In the genomic region with DNA sequence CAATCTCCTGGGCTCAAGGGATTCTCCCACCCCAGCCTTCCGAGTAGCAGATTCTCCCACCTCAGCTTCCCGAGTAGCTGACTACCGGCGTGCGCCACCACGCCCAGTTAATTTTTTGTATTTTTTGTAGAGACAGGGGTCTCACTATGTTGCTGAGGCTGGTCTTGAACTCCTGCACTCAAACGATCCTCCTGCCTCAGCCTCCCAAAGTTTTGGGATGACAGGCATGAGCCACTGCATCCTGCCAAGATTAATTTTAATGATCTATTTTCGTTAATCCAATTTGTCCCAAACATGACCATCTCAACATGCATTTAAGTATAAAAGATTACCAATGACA, we compare ENCODE assay signal across 1 cellular context.
TF ChIP-seq lines count a peak whose summit lies in the region.

No MANE protein-coding gene starts in this region.

TF ChIP-seq in A549, 52 proteins besides CTCF, POLR2A, EP300 and RAD21 (continued from another document):
- TF ChIP-seq, protein P1, sequence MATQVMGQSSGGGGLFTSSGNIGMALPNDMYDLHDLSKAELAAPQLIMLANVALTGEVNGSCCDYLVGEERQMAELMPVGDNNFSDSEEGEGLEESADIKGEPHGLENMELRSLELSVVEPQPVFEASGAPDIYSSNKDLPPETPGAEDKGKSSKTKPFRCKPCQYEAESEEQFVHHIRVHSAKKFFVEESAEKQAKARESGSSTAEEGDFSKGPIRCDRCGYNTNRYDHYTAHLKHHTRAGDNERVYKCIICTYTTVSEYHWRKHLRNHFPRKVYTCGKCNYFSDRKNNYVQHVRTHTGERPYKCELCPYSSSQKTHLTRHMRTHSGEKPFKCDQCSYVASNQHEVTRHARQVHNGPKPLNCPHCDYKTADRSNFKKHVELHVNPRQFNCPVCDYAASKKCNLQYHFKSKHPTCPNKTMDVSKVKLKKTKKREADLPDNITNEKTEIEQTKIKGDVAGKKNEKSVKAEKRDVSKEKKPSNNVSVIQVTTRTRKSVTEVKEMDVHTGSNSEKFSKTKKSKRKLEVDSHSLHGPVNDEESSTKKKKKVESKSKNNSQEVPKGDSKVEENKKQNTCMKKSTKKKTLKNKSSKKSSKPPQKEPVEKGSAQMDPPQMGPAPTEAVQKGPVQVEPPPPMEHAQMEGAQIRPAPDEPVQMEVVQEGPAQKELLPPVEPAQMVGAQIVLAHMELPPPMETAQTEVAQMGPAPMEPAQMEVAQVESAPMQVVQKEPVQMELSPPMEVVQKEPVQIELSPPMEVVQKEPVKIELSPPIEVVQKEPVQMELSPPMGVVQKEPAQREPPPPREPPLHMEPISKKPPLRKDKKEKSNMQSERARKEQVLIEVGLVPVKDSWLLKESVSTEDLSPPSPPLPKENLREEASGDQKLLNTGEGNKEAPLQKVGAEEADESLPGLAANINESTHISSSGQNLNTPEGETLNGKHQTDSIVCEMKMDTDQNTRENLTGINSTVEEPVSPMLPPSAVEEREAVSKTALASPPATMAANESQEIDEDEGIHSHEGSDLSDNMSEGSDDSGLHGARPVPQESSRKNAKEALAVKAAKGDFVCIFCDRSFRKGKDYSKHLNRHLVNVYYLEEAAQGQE (IDR thresholded peaks at IDR 0.05), result no peak
